31 cellular contexts compared by ENCODE assay signal in genomic region chr3:112782481-112782880, GRCh38.
"Had no signal": no experiment of that assay in that cellular context is flagged by ENCODE, and none has a peak within 500 bp of the region (broad histone marks: within the 10 kb centered on the region; RNA-seq: fewer than 3 reads in every experiment).

No MANE protein-coding gene starts in this region.

- H3K4me3 ChIP-seq: adrenal gland, coronary artery, pancreas, psoas muscle, sigmoid colon had no signal

- H3K4me3 Mint-ChIP-seq: activated CD4-positive, alpha-beta memory T cell treated with anti-CD3 and anti-CD28 coated beads for 36 hours; activated CD4-positive, alpha-beta T cell treated with anti-CD3 and anti-CD28 coated beads, Interleukin-2, amount 10 ng/mL, durations not matched to agents 24 days and 14 days; activated naive CD4-positive, alpha-beta T cell treated with anti-CD3 and anti-CD28 coated beads for 36 hours; activated naive CD8-positive, alpha-beta T cell treated with anti-CD3 and anti-CD28 coated beads for 36 hours; activated T-helper 1 cell treated with anti-CD3 and anti-CD28 coated beads, Interleukin-12 subunit alpha, Interleukin-12 subunit beta, Interleukin-2, Interleukin-4 antibody, amounts not matched to agents 30 ng/mL and 10 ng/mL and 1 ng/mL, durations not matched to agents 14 hours and 24 hours and 36 hours; brain; naive thymus-derived CD4-positive, alpha-beta T cell; stimulated activated memory B cell treated with anti-CD40 and anti-IgM and Interleukin-4, amounts not matched to agents 10 μg/mL and 1 μg/mL and 100 μg/mL, for 72 hours; stimulated activated naive CD8-positive, alpha-beta T cell treated with anti-CD3 and anti-CD28 coated beads, Interleukin-15, amount 100 ng/mL, for 72 hours; T-helper 1 cell treated with Interleukin-12 subunit alpha and Interleukin-12 subunit beta and Interleukin-4 antibody, amounts not matched to agents 30 μg/mL and 1 μg/mL, for 36 hours had no signal

- H3K36me3 Mint-ChIP-seq: activated CD4-positive, alpha-beta memory T cell treated with anti-CD3 and anti-CD28 coated beads for 36 hours; brain; stimulated activated memory B cell treated with anti-CD40 and anti-IgM and Interleukin-4, amounts not matched to agents 10 μg/mL and 1 μg/mL and 100 μg/mL, for 72 hours had no signal

- H3K9me3 ChIP-seq: adrenal gland, pancreas, psoas muscle had no signal

- H3K27ac Mint-ChIP-seq: activated CD4-positive, alpha-beta memory T cell treated with anti-CD3 and anti-CD28 coated beads for 36 hours; activated CD4-positive, alpha-beta T cell treated with anti-CD3 and anti-CD28 coated beads, Interleukin-2, amount 10 ng/mL, durations not matched to agents 24 days and 14 days; activated naive CD4-positive, alpha-beta T cell treated with anti-CD3 and anti-CD28 coated beads for 36 hours; activated naive CD8-positive, alpha-beta T cell treated with anti-CD3 and anti-CD28 coated beads for 36 hours; activated T-helper 1 cell treated with anti-CD3 and anti-CD28 coated beads, Interleukin-12 subunit alpha, Interleukin-12 subunit beta, Interleukin-2, Interleukin-4 antibody, amounts not matched to agents 30 ng/mL and 10 ng/mL and 1 ng/mL, durations not matched to agents 14 hours and 24 hours and 36 hours; brain; naive thymus-derived CD4-positive, alpha-beta T cell; stimulated activated memory B cell treated with anti-CD40 and anti-IgM and Interleukin-4, amounts not matched to agents 10 μg/mL and 1 μg/mL and 100 μg/mL, for 72 hours; stimulated activated naive CD8-positive, alpha-beta T cell treated with anti-CD3 and anti-CD28 coated beads, Interleukin-15, amount 100 ng/mL, for 72 hours; T-helper 1 cell treated with Interleukin-12 subunit alpha and Interleukin-12 subunit beta and Interleukin-4 antibody, amounts not matched to agents 30 μg/mL and 1 μg/mL, for 36 hours had no signal

- DNase-seq: activated CD4-positive, alpha-beta memory T cell treated with anti-CD3 and anti-CD28 coated beads for 36 hours; activated CD4-positive, alpha-beta T cell treated with anti-CD3 and anti-CD28 coated beads, Interleukin-2, amount 10 ng/mL, durations not matched to agents 24 days and 14 days; activated CD8-positive, alpha-beta memory T cell treated with anti-CD3 and anti-CD28 coated beads, Interleukin-2, amount 50 U/mL, for 4 hours; activated effector memory CD4-positive, alpha-beta T cell treated with anti-CD3 and anti-CD28 coated beads, Interleukin-2, amount 50 U/mL, for 16 hours; activated naive CD4-positive, alpha-beta T cell treated with anti-CD3 and anti-CD28 coated beads for 36 hours; activated naive CD8-positive, alpha-beta T cell treated with anti-CD3 and anti-CD28 coated beads for 36 hours; activated T-cell treated with anti-CD3 and anti-CD28 coated beads, Interleukin-2, amount 50 U/mL, for 1 hour; adrenal gland; aorta; foreskin fibroblast; head of caudate nucleus; hippocampal formation; left cardiac atrium; midbrain; naive thymus-derived CD4-positive, alpha-beta T cell; nucleus accumbens; pancreas; psoas muscle; sigmoid colon; small intestine; stimulated activated CD4-positive, alpha-beta T cell treated with anti-CD3 and anti-CD28 coated beads, Interleukin-4, amount 100 ng/mL, for 24 hours; stimulated activated CD8-positive, alpha-beta memory T cell treated with anti-CD3 and anti-CD28 coated beads, Interleukin-4, amount 100 ng/mL, for 48 hours; stimulated activated naive CD8-positive, alpha-beta T cell treated with anti-CD3 and anti-CD28 coated beads, Interleukin-15, amount 100 ng/mL, for 72 hours; substantia nigra; T-helper 9 cell; WERI-Rb-1 had no signal

- H3K4me1 ChIP-seq: pancreas, psoas muscle had no signal

- H3K27me3 ChIP-seq: adrenal gland, pancreas, sigmoid colon had no signal

- H3K27me3 Mint-ChIP-seq: activated CD4-positive, alpha-beta memory T cell treated with anti-CD3 and anti-CD28 coated beads for 36 hours; activated naive CD8-positive, alpha-beta T cell treated with anti-CD3 and anti-CD28 coated beads for 36 hours; stimulated activated memory B cell treated with anti-CD40 and anti-IgM and Interleukin-4, amounts not matched to agents 10 μg/mL and 1 μg/mL and 100 μg/mL, for 72 hours had no signal

- H3K9me3 Mint-ChIP-seq: stimulated activated memory B cell treated with anti-CD40 and anti-IgM and Interleukin-4, amounts not matched to agents 10 μg/mL and 1 μg/mL and 100 μg/mL, for 72 hours had no signal

- H3K36me3 ChIP-seq: adrenal gland, pancreas, sigmoid colon, WERI-Rb-1 had no signal

- H3K4me1 Mint-ChIP-seq: activated naive CD8-positive, alpha-beta T cell treated with anti-CD3 and anti-CD28 coated beads for 36 hours; stimulated activated naive CD8-positive, alpha-beta T cell treated with anti-CD3 and anti-CD28 coated beads, Interleukin-15, amount 100 ng/mL, for 72 hours had no signal

- H3K27ac ChIP-seq: adrenal gland, coronary artery, pancreas, psoas muscle, sigmoid colon, WERI-Rb-1 had no signal
